Comparison of ENCODE assay signal across 8 cellular contexts in genomic region chr18:839224-840079, GRCh38. TPM values are rescaled to one million over a fixed set of nuclear protein-coding genes. Genes with fewer than 3 reads are reported as not detected.
DNase-seq lines count a peak whose midpoint lies in the region; ATAC-seq and TF ChIP-seq lines count a peak whose summit lies in the region.

No MANE protein-coding gene starts in this region.

- no peak overlapping the region for H3K4me3 ChIP-seq in epithelial cell of esophagus (ENCODE audit: low read length)
- H3K4me3 ChIP-seq in naive thymus-derived CD4-positive, alpha-beta T cell (ENCODE audit: low read length), result no peak overlapping the region

- DNase-seq in DMS153 treated with DMSO at 0.1 percent for 48 hours (lab: John Stamatoyannopoulos, UW; ENCODE audit: unreplicated experiment), result peak; percentile 0
- peak; percentile 91 for DNase-seq in HT-29 (ENCODE audit: low spot score)
- peak; percentile 15 for DNase-seq in NOMO-1 treated with dmso at 0.1 percent for 144 hours (lab: John Stamatoyannopoulos, UW; ENCODE audit: unreplicated experiment)
- DNase-seq in activated CD8-positive, alpha-beta memory T cell treated with anti-CD3 and anti-CD28 coated beads, Interleukin-2, amount 50 U/mL, for 1 hour (ENCODE audit: extremely low read depth), result peak; percentile 56
- DNase-seq in epithelial cell of esophagus (ENCODE audit: low read depth), result peak; percentile 79
- DNase-seq in naive thymus-derived CD4-positive, alpha-beta T cell, result peak; percentile 55 to 89 (median 80)
- peak; percentile 67 to 77 for DNase-seq in stimulated activated CD8-positive, alpha-beta memory T cell treated with anti-CD3 and anti-CD28 coated beads, Interleukin-7, amount 100 ng/mL, for 48 hours (ENCODE audit: extremely low read depth in 1 of 2, low read depth in 1 of 2)

- H3K27ac ChIP-seq in naive thymus-derived CD4-positive, alpha-beta T cell (ENCODE audit: low read depth, low read length), result no peak overlapping the region

- peaks cover 0 to 18% (median 7%) of the 10 kb centered on the region in 5 donors for H3K27me3 Mint-ChIP-seq in naive thymus-derived CD4-positive, alpha-beta T cell

- H3K36me3 Mint-ChIP-seq in naive thymus-derived CD4-positive, alpha-beta T cell, result no peaks in the 10 kb centered on the region

- TF ChIP-seq CTCF in epithelial cell of esophagus (IDR thresholded peaks at IDR 0.05; ENCODE audit: insufficient read depth, low read depth, low read length, missing control alignments), result peak; percentile 98

- H3K4me3 Mint-ChIP-seq in naive thymus-derived CD4-positive, alpha-beta T cell, result peak overlapping the region in 1 of 10 donors; percentile 15

- peaks cover 0 to 16% (median 4%) of the 10 kb centered on the region in 7 donors for H3K4me1 Mint-ChIP-seq in naive thymus-derived CD4-positive, alpha-beta T cell

- H3K36me3 ChIP-seq in naive thymus-derived CD4-positive, alpha-beta T cell (ENCODE audit: control insufficient read depth in 2 of 3, insufficient read depth in 3 of 3, low read length in 3 of 3), result no peaks in the 10 kb centered on the region

- no peaks in the 10 kb centered on the region for H3K9me3 ChIP-seq in naive thymus-derived CD4-positive, alpha-beta T cell (ENCODE audit: control insufficient read depth in 2 of 3, low read length in 3 of 3)

- no peaks in the 10 kb centered on the region for H3K27me3 ChIP-seq in naive thymus-derived CD4-positive, alpha-beta T cell (ENCODE audit: control insufficient read depth in 2 of 2, insufficient read depth in 2 of 2, low read length in 2 of 2)

- H3K27ac Mint-ChIP-seq in naive thymus-derived CD4-positive, alpha-beta T cell, result peak overlapping the region in 2 of 9 donors; percentile 19 to 43

- CTCF ChIA-PET in naive thymus-derived CD4-positive, alpha-beta T cell (lab: Charles Lee), result interaction anchor here (0.6 to 5.5 kb wide), 26 partner anchors 8 to 1807 kb away, joined by 3 to 117 read pairs (median 4); partner anchors contain the start of gene ENOSF1

- no peaks in the 10 kb centered on the region for H3K9me3 Mint-ChIP-seq in naive thymus-derived CD4-positive, alpha-beta T cell

- peak; percentile 97 for ATAC-seq in GM21515 (IDR thresholded peaks at IDR 0.05; ENCODE audit: unreplicated experiment)
- ATAC-seq in naive thymus-derived CD4-positive, alpha-beta T cell, result peak; percentile 98

- intact Hi-C loops in naive thymus-derived CD4-positive, alpha-beta T cell (cut with micrococcal nuclease), result loop anchor here (1.0 to 2.0 kb wide), 3 partner anchors 97 to 215 kb away; no protein-coding TSS in a partner anchor

- POLR2A ChIA-PET in naive thymus-derived CD4-positive, alpha-beta T cell (lab: Charles Lee), result interaction anchor here (1.0 to 1.2 kb wide), 2 partner anchors 26 to 215 kb away, joined by 4 read pairs; no protein-coding TSS in a partner anchor

- H3K4me1 ChIP-seq in naive thymus-derived CD4-positive, alpha-beta T cell (ENCODE audit: control insufficient read depth in 2 of 2, insufficient read depth in 2 of 2, low read length in 2 of 2), result peaks cover 0 to 4% of the 10 kb centered on the region in 2 donors

RNA-seq across cellular contexts. Expression of gene YES1, which starts 27.4 kb away (rescaled TPM):
- 48.4 and 66.6 TPM in 2 replicates for total RNA-seq in HT-29 (2014; rRNA removed; shearing (Covaris generic))
- 10 to 100 TPM; 14.2 to 15.8 (median 14.8) TPM for total RNA-seq in naive thymus-derived CD4-positive, alpha-beta T cell
- 1 to 10 TPM in 1 of 2 donors, under 1 TPM in 1; 0.66 to 4.1 TPM for polyA plus RNA-seq in naive thymus-derived CD4-positive, alpha-beta T cell

Comparison
In these comparisons a context has a peak if more than half of its experiments do, and no peak if none do; other contexts are left out.
1. DNase-seq: peak in every context shown above with its lines; median percentile 91 in HT-29; 80 in naive thymus-derived CD4-positive, alpha-beta T cell; 79 in epithelial cell of esophagus; 72 in stimulated activated CD8-positive, alpha-beta memory T cell treated with anti-CD3 and anti-CD28 coated beads, Interleukin-7, amount 100 ng/mL, for 48 hours; 56 in activated CD8-positive, alpha-beta memory T cell treated with anti-CD3 and anti-CD28 coated beads, Interleukin-2, amount 50 U/mL, for 1 hour; 15 in NOMO-1 treated with dmso at 0.1 percent for 144 hours; 0 in DMS153 treated with DMSO at 0.1 percent for 48 hours.